ENCODE assay signal across 13 cellular contexts in genomic region chr7:39271386-39271785, GRCh38.
DNase-seq lines count a peak whose midpoint lies in the region; ATAC-seq and TF ChIP-seq lines count a peak whose summit lies in the region.
"Had no signal": no experiment of that assay in that cellular context is flagged by ENCODE, and none has a peak within 500 bp of the region (broad histone marks: within the 10 kb centered on the region; RNA-seq: fewer than 3 reads in every experiment).

No MANE protein-coding gene starts in this region.

- H3K14ac ChIP-seq in H9 (ENCODE audit: insufficient read depth, low read length) = no peak overlapping the region

- 0 out of 7 replicates have a peak overlapping the region, but pooled peaks of 2 of the 3 experiments have one; percentile 25 to 44 for H3K27ac Mint-ChIP-seq in H9
- H3K27ac Mint-ChIP-seq: naive thymus-derived CD8-positive, alpha-beta T cell had no signal

- TF ChIP-seq CTCF in H9 (conservative IDR thresholded peaks at IDR 0.05) = no peak
- no peak for TF ChIP-seq CTCF in fibroblast of villous mesenchyme (IDR thresholded peaks at IDR 0.05; ENCODE audit: insufficient read depth, low read depth, low read length)

- 0 out of 5 replicates have a peak overlapping the region, but pooled peaks of 1 of the 2 experiments have one; percentile 7 for H3K4me3 Mint-ChIP-seq in H9
- H3K4me3 Mint-ChIP-seq: naive thymus-derived CD8-positive, alpha-beta T cell had no signal

- H3T11ph ChIP-seq in H9 (ENCODE audit: low read length) = no peak overlapping the region

- DNase-seq in H9 (no peak), NCI-H748 (lab: John Stamatoyannopoulos, UW; ENCODE audit: unreplicated experiment) (peak; percentile 65), fibroblast of villous mesenchyme (ENCODE audit: low read depth) (peak; percentile 2), sciatic nerve (ENCODE audit: low spot score) (peak; percentile 64), NAMALWA (ENCODE audit: low spot score) (no peak)
- no peak for DNase-seq in activated CD4-positive, alpha-beta T cell treated with anti-CD3 and anti-CD28 coated beads, Interleukin-2, amount 50 U/mL, for 4 hours
- no peak for DNase-seq in stimulated activated CD4-positive, alpha-beta T cell treated with anti-CD3 and anti-CD28 coated beads, Interleukin-2, amount 100 ng/mL, for 48 hours
- DNase-seq in stimulated activated naive CD4-positive, alpha-beta T cell treated with Interleukin-2 at 50 U/mL for 16 hours (lab: John Stamatoyannopoulos, UW) = no peak
- DNase-seq: activated CD4-positive, alpha-beta T cell treated with anti-CD3 and anti-CD28 coated beads for 4 hours; effector CD8-positive, alpha-beta T cell; naive thymus-derived CD8-positive, alpha-beta T cell; stimulated activated CD8-positive, alpha-beta memory T cell treated with anti-CD3 and anti-CD28 coated beads, Interleukin-4, amount 100 ng/mL, for 48 hours had no signal

- no peaks in the 10 kb centered on the region; the same call in 1 of the 2 replicates for H3K27me3 Mint-ChIP-seq in H9 (ENCODE audit: low read depth)

- no peak overlapping the region for H4K5ac ChIP-seq in H9 (ENCODE audit: insufficient read length, low read depth, low read length)

- H3K4ac ChIP-seq in H9 (ENCODE audit: low read depth, low read length) = no peak overlapping the region

- no peak overlapping the region for H2AFZ ChIP-seq in H9 (ENCODE audit: low read length)

- H3K4me1 Mint-ChIP-seq in H9 = peaks cover 11 to 13% of the 10 kb centered on the region in 2 experiments
- H3K4me1 Mint-ChIP-seq: naive thymus-derived CD8-positive, alpha-beta T cell had no signal

- intact Hi-C loops in sciatic nerve (cut with DNase I) = no loop called here

- H3K4me1 ChIP-seq in H9 (ENCODE audit: insufficient read depth, low read length) = no peaks in the 10 kb centered on the region; the same call in 1 of the 2 replicates

- no peak overlapping the region for H3K4me2 ChIP-seq in H9 (ENCODE audit: insufficient read depth, insufficient read length, low read length)

- H3K23me2 ChIP-seq in H9 (ENCODE audit: insufficient read length, low read depth, low read length, poor library complexity, severe bottlenecking) = no peaks in the 10 kb centered on the region

- H4K20me1 ChIP-seq in H9 (ENCODE audit: control insufficient read depth, insufficient read depth, insufficient read length) = no peaks in the 10 kb centered on the region

- no peak overlapping the region for H4K91ac ChIP-seq in H9 (ENCODE audit: insufficient read length, low read depth, low read length)

- no peak for ATAC-seq in sciatic nerve
- ATAC-seq: HCT116; naive thymus-derived CD8-positive, alpha-beta T cell had no signal

- WGBS in H9 (ENCODE audit: extremely low coverage, insufficient read length, low lambda C conversion rate) = no CpG with 5 or more reads among the region's 8 CpGs

- no peaks in the 10 kb centered on the region for H3K9me3 Mint-ChIP-seq in H9

- no peak overlapping the region for H4K8ac ChIP-seq in H9 (replicated peaks; ENCODE audit: insufficient read length, low read depth, low read length)

- H2BK120ac ChIP-seq in H9 (ENCODE audit: low read depth, low read length, poor library complexity, severe bottlenecking) = no peak overlapping the region

- H3K79me2 ChIP-seq in H9 (ENCODE audit: insufficient read depth, low read length) = no peaks in the 10 kb centered on the region

- H2BK5ac ChIP-seq in H9 (ENCODE audit: insufficient read length, low read length) = no peak overlapping the region

- H3K23ac ChIP-seq in H9 (ENCODE audit: insufficient read length, low read depth, low read length) = no peak overlapping the region

- no peak overlapping the region for H2BK20ac ChIP-seq in H9 (ENCODE audit: low read depth, low read length, poor library complexity, severe bottlenecking)

- H2BK15ac ChIP-seq in H9 (ENCODE audit: low read depth, low read length) = no peak overlapping the region

- H3K18ac ChIP-seq in H9 (ENCODE audit: insufficient read length, low read depth, low read length) = no peak overlapping the region

- no peaks in the 10 kb centered on the region for H3K27me3 ChIP-seq in H9 (ENCODE audit: insufficient read depth, low read length)

- no peaks in the 10 kb centered on the region for H3K79me1 ChIP-seq in H9 (ENCODE audit: insufficient read depth, low read depth, low read length, poor library complexity, severe bottlenecking)

- no peaks in the 10 kb centered on the region for H3K9me3 ChIP-seq in H9 (ENCODE audit: control insufficient read depth, low read depth, low read length)

- H3K4me3 ChIP-seq in fibroblast of villous mesenchyme (ENCODE audit: low read depth, low read length) = no peak overlapping the region

- no peaks in the 10 kb centered on the region for H3K36me3 Mint-ChIP-seq in H9 (ENCODE audit: insufficient read depth in 1 of 3, low read depth in 3 of 3)
- H3K36me3 Mint-ChIP-seq: naive thymus-derived CD8-positive, alpha-beta T cell had no signal

- H3K56ac ChIP-seq in H9 (ENCODE audit: insufficient read length, low read depth, low read length) = no peak overlapping the region

- H2AK5ac ChIP-seq in H9 (ENCODE audit: insufficient read length, low read length) = no peak overlapping the region

- no peak overlapping the region for H3K27ac ChIP-seq in H9 (ENCODE audit: insufficient read length, low read depth, low read length)

- H3K9ac ChIP-seq in H9 (ENCODE audit: extremely low read depth, insufficient read length, low read length) = no peak overlapping the region

- no peak overlapping the region for H2BK12ac ChIP-seq in H9 (ENCODE audit: insufficient read length, low read depth, low read length)

Comparison
In these comparisons a context has a peak if more than half of its experiments do, and no peak if none do; other contexts are left out.
1. DNase-seq: peak in NCI-H748 (single experiment), fibroblast of villous mesenchyme (single experiment) and sciatic nerve (single experiment); none in H9 (single experiment), activated CD4-positive, alpha-beta T cell treated with anti-CD3 and anti-CD28 coated beads, Interleukin-2, amount 50 U/mL, for 4 hours (0 of 2), stimulated activated CD4-positive, alpha-beta T cell treated with anti-CD3 and anti-CD28 coated beads, Interleukin-2, amount 100 ng/mL, for 48 hours (0 of 2), stimulated activated naive CD4-positive, alpha-beta T cell treated with Interleukin-2 at 50 U/mL for 16 hours (single experiment) and NAMALWA (single experiment).